Comparison of ENCODE assay signal across 11 cellular contexts in the genomic region with DNA sequence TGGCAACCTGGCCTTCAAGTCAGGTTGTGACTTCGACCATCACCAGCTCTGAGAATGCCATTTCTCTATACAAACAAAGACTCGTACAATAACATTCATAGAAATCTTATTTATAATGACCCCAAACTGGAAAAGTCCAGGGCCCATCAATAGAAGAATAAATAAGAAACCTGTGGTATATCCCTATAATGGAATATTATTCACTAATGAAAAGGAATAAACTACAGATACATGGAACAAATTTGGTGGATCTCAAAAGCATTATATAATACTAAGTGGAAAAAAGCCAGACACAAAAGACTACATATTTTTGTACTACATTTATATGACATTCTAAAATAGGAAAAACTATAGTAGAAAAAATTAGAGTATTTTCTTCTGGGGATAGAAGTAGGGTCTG.
"Had no signal": no experiment of that assay in that cellular context is flagged by ENCODE, and none has a peak within 500 bp of the region (broad histone marks: within the 10 kb centered on the region; RNA-seq: fewer than 3 reads in every experiment).

No MANE protein-coding gene starts in this region.

- FAIRE-seq: H1, H54 had no signal

- H3K27ac ChIP-seq: GM23248 had no signal

- DNase-seq: GM23248, GOT3, H7, H9, HCEC 1CT, HFFc6 had no signal

- H3K36me3 ChIP-seq: HAP-1 had no signal

- H3K9me3 ChIP-seq: HAP-1 had no signal

- H3K9ac ChIP-seq: GM23248 had no signal

- H3K4me2 ChIP-seq: GM23338 had no signal

- H2AFZ ChIP-seq: GM23248, GM23338 had no signal

- H3K4me1 ChIP-seq: HAP-1 had no signal

- ATAC-seq: GM23338, HCT116 had no signal

- H3K4me3 ChIP-seq: GM23248, GM23338, HAP-1 had no signal
